In genomic region chr3:114318295-114318694, GRCh38 we compare ENCODE assay signal across 19 cellular contexts. TPM values are rescaled to one million over a fixed set of nuclear protein-coding genes. Genes with fewer than 3 reads are reported as not detected.
A peak's percentile ranks its signal among the peaks of the same experiment; 100 is the strongest.
DNase-seq lines count a peak whose midpoint lies in the region; ATAC-seq and TF ChIP-seq lines count a peak whose summit lies in the region.
"Had no signal": no experiment of that assay in that cellular context is flagged by ENCODE, and none has a peak within 500 bp of the region (broad histone marks: within the 10 kb centered on the region; RNA-seq: fewer than 3 reads in every experiment).

No MANE protein-coding gene starts in this region.

- peaks cover 3% of the 10 kb centered on the region for H3K36me3 Mint-ChIP-seq in activated CD4-positive, alpha-beta T cell treated with anti-CD3 and anti-CD28 coated beads, Interleukin-2, amount 10 ng/mL, durations not matched to agents 24 days and 14 days (ENCODE audit: low read depth)
- peaks cover 5% of the 10 kb centered on the region for H3K36me3 Mint-ChIP-seq in activated naive CD8-positive, alpha-beta T cell treated with anti-CD3 and anti-CD28 coated beads, Interleukin-2, amount 10 ng/mL, durations not matched to agents 7 days and 5 days
- H3K36me3 Mint-ChIP-seq in neural progenitor cell, result no peaks in the 10 kb centered on the region

- no peaks in the 10 kb centered on the region for H3K27me3 ChIP-seq in neural progenitor cell

- H3K27ac Mint-ChIP-seq in activated CD4-positive, alpha-beta T cell treated with anti-CD3 and anti-CD28 coated beads, Interleukin-2, amount 10 ng/mL, durations not matched to agents 24 days and 14 days, result peak overlapping the region; percentile 70
- H3K27ac Mint-ChIP-seq in activated naive CD8-positive, alpha-beta T cell treated with anti-CD3 and anti-CD28 coated beads, Interleukin-2, amount 10 ng/mL, durations not matched to agents 7 days and 5 days, result peak overlapping the region; percentile 39
- H3K27ac Mint-ChIP-seq in neural progenitor cell, result no peak overlapping the region

- no peaks in the 10 kb centered on the region for H3F3A ChIP-seq in neural progenitor cell (ENCODE audit: low read depth)

- H3K4me1 ChIP-seq in ES-I3 (ENCODE audit: insufficient read depth, low read length) (peaks cover 24% of the 10 kb centered on the region), neural progenitor cell (peaks cover 16% of the 10 kb centered on the region)

- POLR2A ChIA-PET in activated naive CD8-positive, alpha-beta T cell treated with anti-CD3 and anti-CD28 coated beads, Interleukin-2, amount 10 ng/mL, durations not matched to agents 7 days and 5 days (lab: Charles Lee), result interaction anchor here (0.7 kb wide), 1 partner anchor 19 kb away, joined by 4 read pairs; no protein-coding TSS in a partner anchor

- no peaks in the 10 kb centered on the region for H3K36me3 ChIP-seq in ES-I3 (ENCODE audit: insufficient read depth, low read length)
- no peaks in the 10 kb centered on the region for H3K36me3 ChIP-seq in neural progenitor cell

- H3K9me3 Mint-ChIP-seq in activated CD4-positive, alpha-beta T cell treated with anti-CD3 and anti-CD28 coated beads, Interleukin-2, amount 10 ng/mL, durations not matched to agents 24 days and 14 days, result peaks cover 5% of the 10 kb centered on the region
- H3K9me3 Mint-ChIP-seq in activated naive CD8-positive, alpha-beta T cell treated with anti-CD3 and anti-CD28 coated beads, Interleukin-2, amount 10 ng/mL, durations not matched to agents 7 days and 5 days, result no peaks in the 10 kb centered on the region
- no peaks in the 10 kb centered on the region for H3K9me3 Mint-ChIP-seq in neural progenitor cell

- peaks cover 44% of the 10 kb centered on the region for H3K4me1 Mint-ChIP-seq in activated CD4-positive, alpha-beta T cell treated with anti-CD3 and anti-CD28 coated beads, Interleukin-2, amount 10 ng/mL, durations not matched to agents 24 days and 14 days
- peaks cover 19% of the 10 kb centered on the region for H3K4me1 Mint-ChIP-seq in activated naive CD8-positive, alpha-beta T cell treated with anti-CD3 and anti-CD28 coated beads, Interleukin-2, amount 10 ng/mL, durations not matched to agents 7 days and 5 days
- H3K4me1 Mint-ChIP-seq in neural progenitor cell, result peaks cover 10% of the 10 kb centered on the region

- H3K79me2 ChIP-seq in neural progenitor cell (ENCODE audit: low read depth), result no peaks in the 10 kb centered on the region

- peak; percentile 31 for ATAC-seq in activated naive CD8-positive, alpha-beta T cell treated with anti-CD3 and anti-CD28 coated beads, Interleukin-2, amount 10 ng/mL, durations not matched to agents 7 days and 5 days (ENCODE audit: low read depth)

- intact Hi-C loops in activated CD4-positive, alpha-beta T cell treated with anti-CD3 and anti-CD28 coated beads, Interleukin-2, amount 10 ng/mL, durations not matched to agents 24 days and 14 days (cut with micrococcal nuclease), result no loop called here

- no peak overlapping the region for H3K4me3 ChIP-seq in neural progenitor cell
- H3K4me3 ChIP-seq: GM23248, lung, smooth muscle cell had no signal

- H3K9me3 ChIP-seq in ES-I3 (ENCODE audit: control insufficient read depth, insufficient read depth, low read length) (no peaks in the 10 kb centered on the region), neural progenitor cell (ENCODE audit: low read depth) (no peaks in the 10 kb centered on the region)

- no peaks in the 10 kb centered on the region for H4K20me1 ChIP-seq in neural progenitor cell (ENCODE audit: low read depth)

- H3K27ac ChIP-seq in neural progenitor cell, result no peak overlapping the region
- H3K27ac ChIP-seq: GM23248 had no signal

- no peak overlapping the region for H3K4me3 Mint-ChIP-seq in activated CD4-positive, alpha-beta T cell treated with anti-CD3 and anti-CD28 coated beads, Interleukin-2, amount 10 ng/mL, durations not matched to agents 24 days and 14 days
- peak overlapping the region; percentile 13 for H3K4me3 Mint-ChIP-seq in activated naive CD8-positive, alpha-beta T cell treated with anti-CD3 and anti-CD28 coated beads, Interleukin-2, amount 10 ng/mL, durations not matched to agents 7 days and 5 days
- no peak overlapping the region for H3K4me3 Mint-ChIP-seq in neural progenitor cell

- H3K4me2 ChIP-seq in neural progenitor cell, result no peak overlapping the region
- H3K4me2 ChIP-seq: smooth muscle cell had no signal

- H3K9ac ChIP-seq in ES-I3 (ENCODE audit: low read depth, low read length), result peak overlapping the region; percentile 7; the same call in 1 of the 2 replicates
- no peak overlapping the region for H3K9ac ChIP-seq in neural progenitor cell
- H3K9ac ChIP-seq: GM23248 had no signal

- H3K27me3 Mint-ChIP-seq in activated CD4-positive, alpha-beta T cell treated with anti-CD3 and anti-CD28 coated beads, Interleukin-2, amount 10 ng/mL, durations not matched to agents 24 days and 14 days, result no peaks in the 10 kb centered on the region
- no peaks in the 10 kb centered on the region for H3K27me3 Mint-ChIP-seq in activated naive CD8-positive, alpha-beta T cell treated with anti-CD3 and anti-CD28 coated beads, Interleukin-2, amount 10 ng/mL, durations not matched to agents 7 days and 5 days
- no peaks in the 10 kb centered on the region for H3K27me3 Mint-ChIP-seq in neural progenitor cell (ENCODE audit: insufficient read depth, low read depth)

- DNase-seq in activated CD4-positive, alpha-beta T cell treated with anti-CD3 and anti-CD28 coated beads, Interleukin-2, amount 10 ng/mL, durations not matched to agents 24 days and 14 days, result no peak
- no peak for DNase-seq in activated CD4-positive, alpha-beta T cell treated with anti-CD3 and anti-CD28 coated beads for 4 hours
- no peak for DNase-seq in activated naive CD8-positive, alpha-beta T cell treated with anti-CD3 and anti-CD28 coated beads, Interleukin-2, amount 10 ng/mL, durations not matched to agents 7 days and 5 days
- DNase-seq in neural progenitor cell (ENCODE audit: low spot score) (no peak), HK-2 (ENCODE audit: unreplicated experiment) (no peak), A172 (ENCODE audit: low spot score) (no peak), NCI-H1417 treated with DMSO at 0.1 percent for 48 hours (lab: John Stamatoyannopoulos, UW) (no peak)
- DNase-seq: EL; GM23248; kidney; NCI-H2081 treated with DMSO at 0.1 percent for 48 hours; occipital lobe; stimulated activated CD4-positive, alpha-beta T cell treated with anti-CD3 and anti-CD28 coated beads, Interleukin-4, amount 100 ng/mL, for 1 hour; substantia nigra had no signal

- TF ChIP-seq CTCF in neural progenitor cell (IDR thresholded peaks at IDR 0.05), result no peak

- peak overlapping the region; percentile 23 for H2AFZ ChIP-seq in neural progenitor cell (replicated peaks)
- H2AFZ ChIP-seq: GM23248 had no signal

RNA-seq across cellular contexts. Expression of gene TIGIT, which starts 24.5 kb away (rescaled TPM):
- 2.5 and 4.7 TPM in 2 replicates for total RNA-seq in activated CD4-positive, alpha-beta T cell treated with anti-CD3 and anti-CD28 coated beads, Interleukin-2, amount 10 ng/mL, durations not matched to agents 24 days and 14 days
- total RNA-seq in activated naive CD8-positive, alpha-beta T cell treated with anti-CD3 and anti-CD28 coated beads, Interleukin-2, amount 10 ng/mL, durations not matched to agents 7 days and 5 days, result 10 to 100 TPM; 35.5 to 42.4 TPM
- total RNA-seq in neural progenitor cell (ENCODE audit: low replicate concordance), result not detected in 2 replicates
- total RNA-seq in A172 (2014; rRNA removed; shearing (Covaris generic)), result not detected in 2 replicates
- total RNA-seq: GM23248, M059J, occipital lobe, renal cortical epithelial cell, smooth muscle cell had no signal
